In the genomic region with DNA sequence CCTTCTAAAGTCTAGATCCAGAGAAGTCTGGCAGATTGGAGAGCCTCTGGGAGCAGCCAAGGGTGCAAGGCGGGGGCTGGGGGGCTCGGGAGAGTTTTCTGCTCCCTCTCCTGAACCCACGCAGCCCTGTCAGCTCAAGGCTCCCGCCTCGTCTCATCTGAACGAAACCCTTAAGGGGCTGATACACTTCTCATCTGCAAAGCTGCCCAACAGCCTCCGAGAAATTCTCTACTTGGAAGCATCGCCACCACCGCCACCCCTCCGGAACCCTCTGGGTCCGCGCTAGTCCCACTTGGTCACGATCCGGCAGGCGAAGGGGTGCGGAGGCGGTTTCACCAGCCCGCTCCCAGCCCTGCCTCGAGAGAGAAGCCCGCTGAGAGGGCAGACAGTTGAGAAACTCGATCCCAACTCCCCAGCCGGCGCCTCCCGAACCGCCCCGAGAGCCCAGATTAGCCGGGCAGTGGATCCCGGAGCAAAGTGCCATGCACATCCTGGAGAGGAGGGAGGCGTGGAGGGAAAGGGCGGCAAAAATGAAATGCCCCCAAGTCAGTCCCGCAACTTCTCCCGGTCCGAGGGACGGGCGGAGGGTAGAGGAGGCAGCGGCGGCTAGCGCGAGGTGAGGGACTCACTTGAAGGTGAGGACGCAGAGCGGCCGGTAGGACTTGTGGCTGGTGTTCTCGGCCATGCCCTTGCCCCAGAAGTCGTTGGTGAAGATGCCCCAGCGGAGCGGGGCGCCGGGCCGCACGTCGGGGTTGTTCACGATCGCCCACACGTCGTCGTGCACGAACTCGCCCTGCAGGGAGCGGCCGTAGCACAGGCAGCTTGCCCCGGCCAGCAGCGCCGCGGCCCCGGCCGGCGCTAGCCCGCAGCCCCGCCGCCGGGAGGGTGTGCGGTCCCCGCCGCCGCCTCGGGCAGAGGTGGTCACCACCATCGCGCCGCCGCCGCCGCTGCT, we compare ENCODE assay signal across 8 cellular contexts. TPM values are rescaled to one million over a fixed set of nuclear protein-coding genes. Genes with fewer than 3 reads are reported as not detected.
DNase-seq lines count a peak whose midpoint lies in the region; ATAC-seq and TF ChIP-seq lines count a peak whose summit lies in the region.

No MANE protein-coding gene starts in this region.

- H3K4me2 ChIP-seq in HCT116 (ENCODE audit: low read length) (peak overlapping the region; percentile 72), mesenchymal stem cell (ENCODE audit: low read length, poor library complexity, severe bottlenecking) (peak overlapping the region; percentile 96)

- no peak overlapping the region for H3K9ac ChIP-seq in HCT116 (ENCODE audit: low read length)
- peak overlapping the region; percentile 95 for H3K9ac ChIP-seq in mesenchymal stem cell (ENCODE audit: low read length)

- H2AFZ ChIP-seq in HCT116 (ENCODE audit: low read depth, low read length, poor library complexity, severe bottlenecking) (no peak overlapping the region), mesenchymal stem cell (ENCODE audit: low read depth, low read length) (peak overlapping the region; percentile 77)

- H3K27me3 ChIP-seq in HCT116 (ENCODE audit: insufficient read depth, low read length) = no peaks in the 10 kb centered on the region
- no peaks in the 10 kb centered on the region for H3K27me3 ChIP-seq in dorsolateral prefrontal cortex
- H3K27me3 ChIP-seq in mesenchymal stem cell (ENCODE audit: control insufficient read depth in 1 of 2, insufficient read depth in 1 of 2, low read length in 2 of 2) = peaks cover 0 to 10% of the 10 kb centered on the region in 2 experiments
- H3K27me3 ChIP-seq in tibial artery = no peaks in the 10 kb centered on the region

- intact Hi-C loops in HCT116 (cut with micrococcal nuclease) (no loop called here), dorsolateral prefrontal cortex (cut with DNase I) (no loop called here), tibial artery (cut with DNase I; ENCODE audit: low total_unique reads) (loop anchor here (5.0 kb wide), 1 partner anchor 71 kb away; no protein-coding TSS in a partner anchor)

- H3K9me3 ChIP-seq in HCT116 (ENCODE audit: control insufficient read depth in 1 of 2, insufficient read depth in 1 of 2, low read depth in 1 of 2, low read length in 2 of 2) (no peaks in the 10 kb centered on the region), mesenchymal stem cell (ENCODE audit: control insufficient read depth, low read length) (no peaks in the 10 kb centered on the region), tibial artery (no peaks in the 10 kb centered on the region)

- peak overlapping the region in 1 of 2 experiments; percentile 75 for H3K4ac ChIP-seq in mesenchymal stem cell (ENCODE audit: low read depth in 1 of 2, low read length in 2 of 2)

- H3K4me3 ChIP-seq in GM08714 (ENCODE audit: low read length) = peak overlapping the region; percentile 64
- H3K4me3 ChIP-seq in HCT116 (replicated peaks in 1 of 2; ENCODE audit: low read depth in 1 of 2, low read length in 2 of 2) = peak overlapping the region; percentile 30 to 55
- H3K4me3 ChIP-seq in dorsolateral prefrontal cortex = peak overlapping the region; percentile 37 to 86 (median 75)
- peak overlapping the region; percentile 71 to 93 for H3K4me3 ChIP-seq in mesenchymal stem cell (ENCODE audit: insufficient read depth in 1 of 2, low read depth in 1 of 2, low read length in 2 of 2)
- peak overlapping the region; percentile 84 to 94 for H3K4me3 ChIP-seq in tibial artery

- peak overlapping the region; percentile 85 for H2BK120ac ChIP-seq in mesenchymal stem cell (ENCODE audit: low read depth, low read length)

- no peak for DNase-seq in HCT116 (ENCODE audit: low read depth, low spot score)
- peak; percentile 30 for DNase-seq in NCI-H345 treated with DMSO at 0.1 percent for 48 hours (lab: John Stamatoyannopoulos, UW; ENCODE audit: unreplicated experiment)
- peak in 8 of 10 donors; percentile 3 to 77 (median 38) for DNase-seq in dorsolateral prefrontal cortex
- peak; percentile 69 for DNase-seq in mesenchymal stem cell
- DNase-seq in tibial artery = peak; percentile 32 to 79
- no peak for DNase-seq in activated CD4-positive, alpha-beta T cell treated with anti-CD3 and anti-CD28 coated beads for 4 hours

- H3K27ac ChIP-seq in HCT116 (ENCODE audit: low read depth, low read length) (no peak overlapping the region; the same call in 1 of the 2 replicates), dorsolateral prefrontal cortex (peak overlapping the region in 56 of 59 donors; percentile 14 to 91 (median 76)), mesenchymal stem cell (ENCODE audit: low read length, poor library complexity, severe bottlenecking) (peak overlapping the region; percentile 15), tibial artery (peak overlapping the region; percentile 85 to 88)

- H3K4me1 ChIP-seq in HCT116 (ENCODE audit: control insufficient read depth in 1 of 2, insufficient read depth in 2 of 2, low read length in 2 of 2) = peaks cover 0 to 7% of the 10 kb centered on the region in 2 experiments; a peak in 1 of 4 replicates
- H3K4me1 ChIP-seq in mesenchymal stem cell (ENCODE audit: control insufficient read depth, insufficient read depth, low read depth, low read length) = peaks cover 10% of the 10 kb centered on the region
- H3K4me1 ChIP-seq in tibial artery = peaks cover 0 to 45% (median 11%) of the 10 kb centered on the region in 4 donors

- H2AK5ac ChIP-seq in mesenchymal stem cell (ENCODE audit: low read length, severe bottlenecking) = no peak overlapping the region

- POLR2A ChIA-PET in HCT116 (lab: Charles Lee) = no interaction called here

- BruUV-seq in HCT116 (replicated peaks; lab: Mats Ljungman, UMichigan) = no TSS peak

- no peaks in the 10 kb centered on the region for H3K79me2 ChIP-seq in HCT116 (ENCODE audit: insufficient read depth, low read length)

- no peak overlapping the region for H2BK5ac ChIP-seq in mesenchymal stem cell (ENCODE audit: low read depth, low read length, poor library complexity, severe bottlenecking)

- under 1% methylated on average over 80 of the region's 82 CpGs for WGBS in mesenchymal stem cell

- no peak for TF ChIP-seq RAD21 in HCT116 (IDR thresholded peaks at IDR 0.05; ENCODE audit: low read depth)

- H3K9me2 ChIP-seq in HCT116 (ENCODE audit: insufficient read depth) = no peaks in the 10 kb centered on the region

- H3K36me3 ChIP-seq in HCT116 (ENCODE audit: control insufficient read depth in 1 of 2, insufficient read depth in 2 of 2, low read length in 2 of 2) = no peaks in the 10 kb centered on the region
- no peaks in the 10 kb centered on the region for H3K36me3 ChIP-seq in mesenchymal stem cell (ENCODE audit: control insufficient read depth in 1 of 2, insufficient read depth in 2 of 2, low read depth in 1 of 2, low read length in 2 of 2)
- H3K36me3 ChIP-seq in tibial artery = no peaks in the 10 kb centered on the region

- peak overlapping the region; percentile 34 for H4K91ac ChIP-seq in mesenchymal stem cell (ENCODE audit: low read length)

- peak; percentile 62 for ATAC-seq in HCT116
- ATAC-seq in GM18861 (IDR thresholded peaks at IDR 0.05; ENCODE audit: unreplicated experiment) = no peak

- CTCF ChIA-PET in HCT116 (lab: Charles Lee) = no interaction called here

- RAD21 ChIA-PET in HCT116 (lab: Charles Lee; ENCODE audit: low non-redundant PET in 1 of 2, low total read pairs in 2 of 2, uncharacterized antibody in 2 of 2, unreplicated experiment in 2 of 2) = no interaction called here

- H3K18ac ChIP-seq in mesenchymal stem cell (ENCODE audit: low read depth in 1 of 2, low read length in 2 of 2) = peak overlapping the region; percentile 86 to 94

- no peak for TF ChIP-seq POLR2A in HCT116 (IDR thresholded peaks at IDR 0.05; ENCODE audit: borderline replicate concordance, extremely low read depth, insufficient read depth, insufficient read length)

- peak overlapping the region in 1 of 2 experiments; percentile 75 for H3K14ac ChIP-seq in mesenchymal stem cell (ENCODE audit: low read length in 2 of 2)

- H3K23ac ChIP-seq in mesenchymal stem cell (ENCODE audit: low read length in 2 of 2) = peak overlapping the region in 1 of 2 experiments; percentile 99

- peak overlapping the region; percentile 49 for H4K8ac ChIP-seq in mesenchymal stem cell (ENCODE audit: low read length)

- no peaks in the 10 kb centered on the region for H3K79me1 ChIP-seq in mesenchymal stem cell (replicated peaks; ENCODE audit: low read length, poor library complexity, severe bottlenecking)

- TF ChIP-seq CTCF in HCT116 (IDR thresholded peaks at IDR 0.05 in 2 of 3, conservative IDR thresholded peaks at IDR 0.05 in 1 of 3; ENCODE audit: borderline replicate concordance in 1 of 3, insufficient read depth in 1 of 3, low read depth in 2 of 3, low read length in 2 of 3) (no peak), dorsolateral prefrontal cortex (IDR thresholded peaks at IDR 0.05 in 54 of 56, conservative IDR thresholded peaks at IDR 0.05 in 2 of 56; ENCODE audit: low read depth in 1 of 56, partially characterized antibody in 56 of 56) (peak in 1 of 56 donors; percentile 4), tibial artery (IDR thresholded peaks at IDR 0.05) (no peak)

- no peaks in the 10 kb centered on the region for H4K20me1 ChIP-seq in HCT116 (ENCODE audit: insufficient read depth)

- peak overlapping the region; percentile 80 for H2BK15ac ChIP-seq in mesenchymal stem cell (ENCODE audit: low read depth, poor library complexity, severe bottlenecking)

- H2BK12ac ChIP-seq in mesenchymal stem cell (ENCODE audit: low read length in 2 of 2) = peak overlapping the region; percentile 28 to 48

TF ChIP-seq in HCT116, 20 proteins besides CTCF, POLR2A, EP300 and RAD21 (continues in another document):
- TF ChIP-seq ZBTB33 (IDR thresholded peaks at IDR 0.05; ENCODE audit: extremely low read depth, insufficient replicate concordance, low read length) = no peak
- TF ChIP-seq EZH2phosphoT487 (IDR thresholded peaks at IDR 0.05; ENCODE audit: borderline replicate concordance) = no peak

RNA-seq across cellular contexts. Expression of gene TMTC1, which starts 0.6 kb away (rescaled TPM):
- total RNA-seq in HCT116 (2021; ENCODE audit: unreplicated experiment) (2.0 TPM), dorsolateral prefrontal cortex (10 to 100 TPM; 19.4 to 75.1 (median 45.5) TPM)
- polyA plus RNA-seq in HCT116 (2012) = 0.72 and 0.96 TPM in 2 replicates
- polyA plus RNA-seq in mesenchymal stem cell (2013, experiment 1 of 2) = 45.7 TPM
- 46.5 TPM for polyA plus RNA-seq in mesenchymal stem cell (2013, experiment 2 of 2)

Comparison
In these comparisons a context has a peak if more than half of its experiments do, and no peak if none do; other contexts are left out.
1. DNase-seq: peak in NCI-H345 treated with DMSO at 0.1 percent for 48 hours (single experiment), dorsolateral prefrontal cortex (8 of 10), mesenchymal stem cell (single experiment) and tibial artery (2 of 2); none in HCT116 (single experiment) and activated CD4-positive, alpha-beta T cell treated with anti-CD3 and anti-CD28 coated beads for 4 hours (0 of 2).
2. Peak in every context shown above with its lines, with median percentiles within 50 percentile points of each other: H3K4me3 ChIP-seq.